Comparison of ENCODE assay signal across 2 cellular contexts in genomic region chr1:71351438-71351837, GRCh38.
TF ChIP-seq lines count a peak whose summit lies in the region.

No MANE protein-coding gene starts in this region.

TF ChIP-seq in SK-N-SH treated with all-trans-retinoic acid at 6 μM for 48 hours, 23 proteins besides CTCF, POLR2A, EP300 and RAD21 (continued from another document):
- 0 out of 2 replicates have a peak, but pooled peaks have one; percentile 20 for TF ChIP-seq ISL1 (CRISPR knock-in tag; IDR thresholded peaks at IDR 0.05)
- no peak for TF ChIP-seq ZFP30 (CRISPR knock-in tag; IDR thresholded peaks at IDR 0.05)
- TF ChIP-seq TOX (CRISPR knock-in tag; IDR thresholded peaks at IDR 0.05; ENCODE audit: borderline replicate concordance) = no peak
- TF ChIP-seq ZC3H10 (CRISPR knock-in tag; IDR thresholded peaks at IDR 0.05) = no peak

TF ChIP-seq in SK-N-SH, 30 proteins besides CTCF, POLR2A, EP300 and RAD21 (continued from another document):
- TF ChIP-seq REST (IDR thresholded peaks at IDR 0.05; ENCODE audit: low read depth, low read length) = no peak
- no peak for TF ChIP-seq IRF3 (IDR thresholded peaks at IDR 0.05; ENCODE audit: low read depth, low read length)
